ENCODE assay signal across 8 cellular contexts in genomic region chr1:203327684-203328457, GRCh38. TPM values are rescaled to one million over a fixed set of nuclear protein-coding genes. Genes with fewer than 3 reads are reported as not detected.
DNase-seq lines count a peak whose midpoint lies in the region; ATAC-seq and TF ChIP-seq lines count a peak whose summit lies in the region.

No MANE protein-coding gene starts in this region.

- H3K9ac ChIP-seq in OCI-LY1 (ENCODE audit: low read length): peak overlapping the region; percentile 70
- no peak overlapping the region for H3K9ac ChIP-seq in neural progenitor cell

- H3K4me1 Mint-ChIP-seq in neural progenitor cell: peaks cover 61% of the 10 kb centered on the region

- H3K27ac ChIP-seq in OCI-LY1 (ENCODE audit: low read depth, low read length, poor library complexity, severe bottlenecking) (peak overlapping the region; percentile 98), foreskin keratinocyte (peak overlapping the region; percentile 79), neural progenitor cell (peak overlapping the region; percentile 95)

- H2AFZ ChIP-seq in OCI-LY1 (ENCODE audit: low read length) (no peak overlapping the region), neural progenitor cell (replicated peaks) (no peak overlapping the region)

- H3K4me2 ChIP-seq in OCI-LY1 (ENCODE audit: low read length) (peak overlapping the region; percentile 61), neural progenitor cell (peak overlapping the region; percentile 73)

- no peaks in the 10 kb centered on the region for H3K9me2 ChIP-seq in OCI-LY1 (ENCODE audit: low read depth, low read length)

- H4K20me1 ChIP-seq in OCI-LY1 (ENCODE audit: insufficient read depth, low read length): no peaks in the 10 kb centered on the region
- H4K20me1 ChIP-seq in neural progenitor cell (ENCODE audit: low read depth): no peaks in the 10 kb centered on the region

- H3K9me3 ChIP-seq in OCI-LY1 (ENCODE audit: low read length) (no peaks in the 10 kb centered on the region), neural progenitor cell (ENCODE audit: low read depth) (no peaks in the 10 kb centered on the region)

- peaks cover 10% of the 10 kb centered on the region for H3K27me3 Mint-ChIP-seq in neural progenitor cell (ENCODE audit: insufficient read depth, low read depth)

- H3K27me3 ChIP-seq in OCI-LY1 (ENCODE audit: insufficient read depth, low read length): no peaks in the 10 kb centered on the region
- H3K27me3 ChIP-seq in foreskin keratinocyte: no peaks in the 10 kb centered on the region
- peaks cover 9% of the 10 kb centered on the region for H3K27me3 ChIP-seq in neural progenitor cell

- peak; percentile 88 for DNase-seq in D341Med (ENCODE audit: low spot score)
- DNase-seq in activated gamma-delta T cell treated with Interleukin-2 at 50 U/mL for 16 hours: peak; percentile 67
- DNase-seq in foreskin keratinocyte: peak in 1 of 2 donors; percentile 68
- peak; percentile 93 for DNase-seq in neural progenitor cell (ENCODE audit: low spot score)
- DNase-seq in kidney tubule cell (ENCODE audit: low spot score): no peak

- peak overlapping the region; percentile 51 for H3K4me3 ChIP-seq in OCI-LY1 (ENCODE audit: low read depth, low read length, poor library complexity, severe bottlenecking)
- H3K4me3 ChIP-seq in neural progenitor cell: peak overlapping the region; percentile 38

- peak overlapping the region; percentile 97 for H3K27ac Mint-ChIP-seq in neural progenitor cell

- H3K4me1 ChIP-seq in OCI-LY1 (ENCODE audit: insufficient read depth, low read length, severe bottlenecking) (peaks cover 92% of the 10 kb centered on the region), foreskin keratinocyte (no peaks in the 10 kb centered on the region), neural progenitor cell (peaks cover 55% of the 10 kb centered on the region)

- H3F3A ChIP-seq in OCI-LY1 (ENCODE audit: insufficient read depth, low read length): peaks cover 16% of the 10 kb centered on the region
- H3F3A ChIP-seq in neural progenitor cell (ENCODE audit: low read depth): peaks cover 66% of the 10 kb centered on the region

- H3K9me3 Mint-ChIP-seq in neural progenitor cell: no peaks in the 10 kb centered on the region

- H3K4me3 Mint-ChIP-seq in neural progenitor cell: peak overlapping the region; percentile 78

- TF ChIP-seq CTCF in OCI-LY1 (IDR thresholded peaks at IDR 0.05; ENCODE audit: low read length) (peak; percentile 61), foreskin keratinocyte (conservative IDR thresholded peaks at IDR 0.05) (peak; percentile 67), neural progenitor cell (IDR thresholded peaks at IDR 0.05) (peak; percentile 50)

- no peaks in the 10 kb centered on the region for H3K79me2 ChIP-seq in OCI-LY1 (ENCODE audit: insufficient read depth, low read length)
- no peaks in the 10 kb centered on the region for H3K79me2 ChIP-seq in neural progenitor cell (ENCODE audit: low read depth)

- H3K36me3 Mint-ChIP-seq in neural progenitor cell: no peaks in the 10 kb centered on the region

- H3K36me3 ChIP-seq in OCI-LY1 (ENCODE audit: insufficient read depth, low read length) (no peaks in the 10 kb centered on the region), neural progenitor cell (no peaks in the 10 kb centered on the region)

- ATAC-seq in GM19438 (IDR thresholded peaks at IDR 0.05; ENCODE audit: low read depth, unreplicated experiment): peak; percentile 24
- ATAC-seq in HG03469 (IDR thresholded peaks at IDR 0.05; ENCODE audit: unreplicated experiment): peak; percentile 21
- ATAC-seq in foreskin keratinocyte: peak; percentile 33

RNA-seq across cellular contexts. Expression of gene BTG2, which starts 22.6 kb away (rescaled TPM):
- total RNA-seq in foreskin keratinocyte (25.5 and 26.5 TPM in 2 replicates), neural progenitor cell (ENCODE audit: low replicate concordance) (26.5 and 47.6 TPM in 2 replicates)
- 15.0 and 19.0 TPM in 2 replicates for polyA plus RNA-seq in foreskin keratinocyte

RNA-seq across cellular contexts. Expression of gene FMOD, which starts 23.1 kb away (rescaled TPM):
- total RNA-seq in foreskin keratinocyte (0.28 and 0.54 TPM in 2 replicates), neural progenitor cell (ENCODE audit: low replicate concordance) (0.19 TPM in 1 of 2 replicates, not detected in the other)
- polyA plus RNA-seq in foreskin keratinocyte: 0.35 and 0.60 TPM in 2 replicates
